ENCODE assay signal across 20 cellular contexts in the genomic region with DNA sequence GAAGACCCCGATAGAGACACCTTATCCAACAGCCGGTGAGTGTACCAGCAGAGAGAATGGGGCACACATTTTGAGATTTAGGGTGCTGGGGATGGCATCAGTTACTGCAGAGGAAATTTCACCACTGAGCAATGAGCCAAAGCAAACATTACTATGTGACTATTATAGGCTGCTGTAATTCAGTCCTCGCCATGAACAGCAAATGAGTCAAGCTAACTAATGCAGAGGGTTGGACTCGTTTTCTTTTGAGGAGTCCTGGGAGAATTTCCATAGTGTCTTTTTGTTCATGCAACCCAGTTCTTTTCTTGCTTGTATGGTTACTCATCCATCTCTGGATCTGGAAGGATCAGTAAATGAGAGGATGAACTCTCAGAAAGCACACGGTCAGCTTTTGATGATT.
DNase-seq lines count a peak whose midpoint lies in the region; ATAC-seq and TF ChIP-seq lines count a peak whose summit lies in the region.
"Had no signal": no experiment of that assay in that cellular context is flagged by ENCODE, and none has a peak within 500 bp of the region (broad histone marks: within the 10 kb centered on the region; RNA-seq: fewer than 3 reads in every experiment).

No MANE protein-coding gene starts in this region.

- POLR2A ChIA-PET in T-cell (lab: Charles Lee): no interaction called here

- ATAC-seq in T-cell (replicated peaks in 1 of 4): no peak

- no peaks in the 10 kb centered on the region for H3K27me3 ChIP-seq in H7 (ENCODE audit: control insufficient read depth, insufficient read depth, low read length)
- H3K27me3 ChIP-seq: spleen had no signal

- peaks cover 61% of the 10 kb centered on the region for H3K4me1 Mint-ChIP-seq in HFFc6 (ENCODE audit: low read depth)
- H3K4me1 Mint-ChIP-seq in T-cell: no peaks in the 10 kb centered on the region
- H3K4me1 Mint-ChIP-seq: activated CD4-positive, alpha-beta memory T cell treated with anti-CD3 and anti-CD28 coated beads, Interleukin-2, amount 10 ng/mL, durations not matched to agents 7 days and 5 days had no signal

- H3K27me3 Mint-ChIP-seq in HFFc6 (ENCODE audit: insufficient read depth): peaks cover 2% of the 10 kb centered on the region; the same call in 1 of the 2 replicates
- H3K27me3 Mint-ChIP-seq in T-cell: no peaks in the 10 kb centered on the region
- H3K27me3 Mint-ChIP-seq: activated CD4-positive, alpha-beta memory T cell treated with anti-CD3 and anti-CD28 coated beads, Interleukin-2, amount 10 ng/mL, durations not matched to agents 7 days and 5 days had no signal

- H3K4me3 Mint-ChIP-seq in HFFc6 (peak overlapping the region; percentile 79), T-cell (no peak overlapping the region)
- H3K4me3 Mint-ChIP-seq: activated CD4-positive, alpha-beta memory T cell treated with anti-CD3 and anti-CD28 coated beads, Interleukin-2, amount 10 ng/mL, durations not matched to agents 7 days and 5 days; nephron progenitor cell had no signal

- no peak for TF ChIP-seq CTCF in HFFc6 (IDR thresholded peaks at IDR 0.05)

- DNase-seq in A172 (ENCODE audit: low spot score) (peak; percentile 75), HFFc6 (peak; percentile 87), amniotic stem cell (lab: John Stamatoyannopoulos, UW) (peak; percentile 57), fibroblast of the conjunctiva (ENCODE audit: low read depth) (peak; percentile 43), D341Med (ENCODE audit: low spot score) (no peak), T-cell (no peak), H7 (no peak), NCI-H1092 (lab: John Stamatoyannopoulos, UW) (no peak)
- DNase-seq: ACHN; activated CD4-positive, alpha-beta memory T cell treated with anti-CD3 and anti-CD28 coated beads, Interleukin-2, amount 10 ng/mL, durations not matched to agents 7 days and 5 days; anterior cingulate cortex; effector CD4-positive, alpha-beta T cell; hippocampal formation; NCI-H1694 treated with DMSO at 0.1 percent for 48 hours; NCI-H526; nephron progenitor cell; RPMI8226; spleen; substantia nigra; T-helper 9 cell had no signal

- no peak overlapping the region for H3K4me3 ChIP-seq in H7 (ENCODE audit: insufficient read depth, low read depth, low read length)
- H3K4me3 ChIP-seq: spleen had no signal

- H3K36me3 ChIP-seq in H7 (replicated peaks; ENCODE audit: control insufficient read depth, insufficient read depth, low read length): no peaks in the 10 kb centered on the region
- H3K36me3 ChIP-seq: spleen had no signal

- CTCF ChIA-PET in T-cell (lab: Charles Lee): no interaction called here

- no peaks in the 10 kb centered on the region; the same call in 1 of the 2 replicates for H3K36me3 Mint-ChIP-seq in HFFc6 (ENCODE audit: low read depth)
- H3K36me3 Mint-ChIP-seq in T-cell: no peaks in the 10 kb centered on the region

- H3K27ac Mint-ChIP-seq in HFFc6: peak overlapping the region; percentile 98
- H3K27ac Mint-ChIP-seq in T-cell: no peak overlapping the region
- H3K27ac Mint-ChIP-seq: activated CD4-positive, alpha-beta memory T cell treated with anti-CD3 and anti-CD28 coated beads, Interleukin-2, amount 10 ng/mL, durations not matched to agents 7 days and 5 days had no signal

- no peaks in the 10 kb centered on the region for H3K9me3 Mint-ChIP-seq in HFFc6
- peaks cover 0 to 4% (median 0%) of the 10 kb centered on the region in 3 donors for H3K9me3 Mint-ChIP-seq in T-cell
- H3K9me3 Mint-ChIP-seq: activated CD4-positive, alpha-beta memory T cell treated with anti-CD3 and anti-CD28 coated beads, Interleukin-2, amount 10 ng/mL, durations not matched to agents 7 days and 5 days; nephron progenitor cell had no signal

Comparison
In these comparisons a context has a peak if more than half of its experiments do, and no peak if none do; other contexts are left out.
1. DNase-seq: peak in A172 (single experiment), HFFc6 (single experiment), amniotic stem cell (single experiment) and fibroblast of the conjunctiva (single experiment); none in D341Med (single experiment), T-cell (0 of 34), H7 (single experiment) and NCI-H1092 (single experiment).